ENCODE assay signal across 3 cellular contexts in genomic region chr2:88620015-88620414, GRCh38.
TF ChIP-seq lines count a peak whose summit lies in the region.

No MANE protein-coding gene starts in this region.

TF ChIP-seq in GM23338, 12 proteins besides CTCF, POLR2A, EP300 and RAD21 (continued from another document):
- TF ChIP-seq ETS1 (IDR thresholded peaks at IDR 0.05) (no peak), STAT1 (IDR thresholded peaks at IDR 0.05; ENCODE audit: unreplicated experiment) (no peak)

TF ChIP-seq in WTC11, 78 proteins besides CTCF, POLR2A, EP300 and RAD21:
- no peak for TF ChIP-seq USF1 (CRISPR knock-in tag; IDR thresholded peaks at IDR 0.05)
- TF ChIP-seq SMAD3 (CRISPR knock-in tag; IDR thresholded peaks at IDR 0.05; ENCODE audit: borderline replicate concordance): no peak
- no peak for TF ChIP-seq ELF4 (CRISPR knock-in tag; IDR thresholded peaks at IDR 0.05; ENCODE audit: low read depth)
- TF ChIP-seq ZNF671 (CRISPR knock-in tag; IDR thresholded peaks at IDR 0.05): no peak
- no peak for TF ChIP-seq TP53 (CRISPR knock-in tag; IDR thresholded peaks at IDR 0.05)
- TF ChIP-seq MXD4 (CRISPR knock-in tag; IDR thresholded peaks at IDR 0.05; ENCODE audit: borderline replicate concordance): no peak
TF ChIP-seq in WTC11: peak in this region for 0.

TF ChIP-seq in HepG2, 621 proteins besides CTCF, POLR2A, EP300 and RAD21 (continued from another document):
- TF ChIP-seq KDM6A (CRISPR knock-in tag; IDR thresholded peaks at IDR 0.05; ENCODE audit: low read depth) (no peak), ZSCAN29 (CRISPR knock-in tag; conservative IDR thresholded peaks at IDR 0.05) (no peak), NFE2 (CRISPR knock-in tag; IDR thresholded peaks at IDR 0.05) (no peak), SMARCC2 (IDR thresholded peaks at IDR 0.05) (no peak)
TF ChIP-seq in HepG2: peak in this region for 0.
